19 cellular contexts compared by ENCODE assay signal in the genomic region with DNA sequence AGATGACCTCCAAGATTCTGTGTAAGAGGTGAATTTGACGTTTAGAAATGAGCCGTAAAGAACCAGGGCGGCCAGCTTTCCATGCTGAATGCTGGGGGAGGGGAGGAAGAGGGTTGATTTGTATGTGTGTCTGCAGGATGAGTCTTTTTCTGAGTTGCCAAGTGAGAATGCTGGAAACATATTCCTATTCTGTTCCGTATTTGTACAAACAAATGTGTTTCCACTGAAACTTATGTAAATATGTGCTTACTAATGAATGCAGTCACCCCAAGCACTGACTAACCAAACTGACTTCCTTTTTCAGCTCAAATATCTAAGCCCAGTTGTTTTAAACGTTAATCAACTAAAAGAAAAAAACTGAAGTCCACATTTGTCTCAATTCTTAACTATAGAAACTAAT.
DNase-seq lines count a peak whose midpoint lies in the region; ATAC-seq, FAIRE-seq and TF ChIP-seq lines count a peak whose summit lies in the region.
"Had no signal": no experiment of that assay in that cellular context is flagged by ENCODE, and none has a peak within 500 bp of the region (broad histone marks: within the 10 kb centered on the region; RNA-seq: fewer than 3 reads in every experiment).

No MANE protein-coding gene starts in this region.

- no peak for TF ChIP-seq CTCF in fibroblast of lung (conservative IDR thresholded peaks at IDR 0.05 in 1 of 2, IDR thresholded peaks at IDR 0.05 in 1 of 2; ENCODE audit: low read depth in 1 of 2, low read length in 2 of 2)
- no peak for TF ChIP-seq CTCF in osteoblast (IDR thresholded peaks at IDR 0.05; ENCODE audit: extremely low read depth, low read depth, low read length)
- no peak for TF ChIP-seq CTCF in pancreas (IDR thresholded peaks at IDR 0.05)

- peak; percentile 70 for DNase-seq in EH (ENCODE audit: low read depth)
- DNase-seq in NCI-H526 (lab: John Stamatoyannopoulos, UW), result peak; percentile 69 to 75
- peak in 1 of 2 donors; percentile 27 for DNase-seq in fibroblast of lung (ENCODE audit: low read depth in 2 of 2)
- no peak for DNase-seq in osteoblast (ENCODE audit: insufficient read length, low spot score, missing footprints)
- no peak for DNase-seq in SIG-M5 (lab: John Stamatoyannopoulos, UW)
- no peak for DNase-seq in pancreas
- DNase-seq: activated T-cell treated with anti-CD3 and anti-CD28 coated beads, Interleukin-2, amount 50 U/mL, for 72 hours; BE2C; DMS 273 treated with DMSO at 0.1 percent for 48 hours; H9; NCI-H1930; NCI-H524; OCI-M1; stimulated activated CD4-positive, alpha-beta T cell treated with anti-CD3 and anti-CD28 coated beads, Interleukin-4, amount 100 ng/mL, for 24 hours had no signal

- H3K36me3 ChIP-seq in fibroblast of lung (ENCODE audit: control insufficient read depth, insufficient read depth, low read length) (no peaks in the 10 kb centered on the region), osteoblast (ENCODE audit: insufficient read depth, low read length) (no peaks in the 10 kb centered on the region), pancreas (no peaks in the 10 kb centered on the region)
- H3K36me3 ChIP-seq: BE2C had no signal

- H3K27ac ChIP-seq in fibroblast of lung (ENCODE audit: insufficient read depth, low read length) (peak overlapping the region; percentile 65), osteoblast (ENCODE audit: low read depth, low read length) (peak overlapping the region; percentile 47), pancreas (no peak overlapping the region)
- H3K27ac ChIP-seq: coronary artery, epithelial cell of prostate had no signal

- H3K27me3 ChIP-seq in fibroblast of lung (ENCODE audit: control insufficient read depth, insufficient read depth, low read length) (no peaks in the 10 kb centered on the region), osteoblast (ENCODE audit: insufficient read depth, low read length) (peaks cover 5% of the 10 kb centered on the region), pancreas (no peaks in the 10 kb centered on the region)
- H3K27me3 ChIP-seq: BE2C had no signal

- H3K4me2 ChIP-seq in fibroblast of lung (ENCODE audit: extremely low read depth, insufficient read depth, low read length) (no peak overlapping the region), osteoblast (ENCODE audit: insufficient read depth, low read length) (peak overlapping the region; percentile 44)

- intact Hi-C loops in pancreas (cut with DNase I), result no loop called here

- ATAC-seq in SK-N-SH treated with all-trans-retinoic acid at 6 μM for 48 hours, result no peak
- no peak for ATAC-seq in pancreas
- no peak for ATAC-seq in GM21529 (IDR thresholded peaks at IDR 0.05; ENCODE audit: unreplicated experiment)
- ATAC-seq: activated T-cell treated with anti-CD3 and anti-CD28 coated beads, Interleukin-2, amount 50 U/mL, for 72 hours; left lobe of liver had no signal

- H3K4me1 ChIP-seq in fibroblast of lung (ENCODE audit: control insufficient read depth, extremely low read depth, insufficient read depth, low read length), result peaks cover 2% of the 10 kb centered on the region
- peaks cover 33% of the 10 kb centered on the region for H3K4me1 ChIP-seq in osteoblast (ENCODE audit: insufficient read depth, low read length)
- no peaks in the 10 kb centered on the region for H3K4me1 ChIP-seq in pancreas
- H3K4me1 ChIP-seq: BE2C had no signal

- H3K4me3 ChIP-seq in fibroblast of lung (replicated peaks in 1 of 4; ENCODE audit: control extremely low read depth in 1 of 4, insufficient read depth in 1 of 4, low read depth in 3 of 4, low read length in 4 of 4) (no peak overlapping the region), osteoblast (ENCODE audit: insufficient read depth, low read length) (no peak overlapping the region), pancreas (no peak overlapping the region)
- H3K4me3 ChIP-seq: coronary artery had no signal

- 51 to 56% methylated on average over 5 of the region's 5 CpGs for WGBS in pancreas, 2 donors

- no peak overlapping the region for H2AFZ ChIP-seq in fibroblast of lung (ENCODE audit: low read length)
- H2AFZ ChIP-seq in osteoblast (ENCODE audit: low read length), result no peak overlapping the region

- H3K79me2 ChIP-seq in fibroblast of lung (ENCODE audit: control insufficient read depth, insufficient read depth, low read length) (no peaks in the 10 kb centered on the region), osteoblast (ENCODE audit: insufficient read depth, low read length) (no peaks in the 10 kb centered on the region)

- no peaks in the 10 kb centered on the region for H4K20me1 ChIP-seq in fibroblast of lung (ENCODE audit: control insufficient read depth, extremely low read depth, insufficient read depth, low read length)
- no peaks in the 10 kb centered on the region for H4K20me1 ChIP-seq in osteoblast (ENCODE audit: insufficient read depth, low read length)

- H3K9me3 ChIP-seq in fibroblast of lung (ENCODE audit: control insufficient read depth, insufficient read depth, low read depth, low read length) (no peaks in the 10 kb centered on the region), osteoblast (ENCODE audit: low read depth, low read length) (no peaks in the 10 kb centered on the region), pancreas (no peaks in the 10 kb centered on the region)
- H3K9me3 ChIP-seq: BE2C had no signal

- no peak for FAIRE-seq in pancreas (lab: Jason Lieb, UNC)

- no peak overlapping the region for H3K9ac ChIP-seq in fibroblast of lung (ENCODE audit: insufficient read depth, low read length)

TF ChIP-seq in SK-N-SH treated with all-trans-retinoic acid at 6 μM for 48 hours, 23 proteins besides CTCF, POLR2A, EP300 and RAD21:
- TF ChIP-seq OSR1 (CRISPR knock-in tag; IDR thresholded peaks at IDR 0.05) (no peak), TOX (CRISPR knock-in tag; IDR thresholded peaks at IDR 0.05; ENCODE audit: borderline replicate concordance) (no peak), ISL1 (CRISPR knock-in tag; IDR thresholded peaks at IDR 0.05) (no peak), ZFP30 (CRISPR knock-in tag; IDR thresholded peaks at IDR 0.05) (no peak)
TF ChIP-seq in SK-N-SH treated with all-trans-retinoic acid at 6 μM for 48 hours: peak in this region for 0.

Comparison
In these comparisons a context has a peak if more than half of its experiments do, and no peak if none do; other contexts are left out.
1. DNase-seq: peak in EH (single experiment) and NCI-H526 (2 of 2); none in osteoblast (single experiment), SIG-M5 (single experiment) and pancreas (0 of 6).
2. H3K27ac ChIP-seq: peak in fibroblast of lung (single experiment) and osteoblast (single experiment); none in pancreas (0 of 4).